Comparison of ENCODE assay signal across 13 cellular contexts in the genomic region with DNA sequence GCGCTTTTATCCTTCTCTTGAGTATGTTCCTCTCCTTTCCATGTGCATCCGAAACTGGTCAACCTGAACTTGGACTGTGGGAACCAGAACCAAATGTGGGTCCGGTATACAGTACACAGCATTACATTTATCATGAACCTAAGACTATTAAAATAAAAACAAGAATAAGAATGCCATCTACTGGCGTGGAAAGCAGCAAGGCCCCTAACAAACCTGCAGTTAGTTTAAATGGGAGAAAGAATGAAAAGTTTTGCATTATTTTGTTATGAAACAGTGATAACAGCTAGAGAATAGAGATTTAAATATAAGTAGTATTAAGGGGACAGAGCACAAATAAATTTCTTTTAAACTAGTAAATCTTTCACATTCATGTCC.
DNase-seq lines count a peak whose midpoint lies in the region; ATAC-seq, FAIRE-seq and TF ChIP-seq lines count a peak whose summit lies in the region.
"Had no signal": no experiment of that assay in that cellular context is flagged by ENCODE, and none has a peak within 500 bp of the region (broad histone marks: within the 10 kb centered on the region; RNA-seq: fewer than 3 reads in every experiment).

No MANE protein-coding gene starts in this region.

- POLR2A ChIA-PET in Panc1 (lab: Charles Lee): no interaction called here

- CTCF ChIA-PET in Panc1 (lab: Charles Lee): no interaction called here

- no peak overlapping the region for H3K4me3 ChIP-seq in Panc1 (ENCODE audit: low read depth in 2 of 2, low read length in 2 of 2)
- H3K4me3 ChIP-seq: suprapubic skin had no signal

- no peaks in the 10 kb centered on the region for H3K27me3 ChIP-seq in Panc1 (ENCODE audit: control insufficient read depth, insufficient read depth, low read length)
- H3K27me3 ChIP-seq: suprapubic skin had no signal

- TF ChIP-seq CTCF in Panc1 (IDR thresholded peaks at IDR 0.05): peak; percentile 28; the same call in 1 of the 2 replicates

- H3K9me3 ChIP-seq in Panc1 (ENCODE audit: control insufficient read depth, insufficient read depth, low read depth, low read length): no peaks in the 10 kb centered on the region
- H3K9me3 ChIP-seq: suprapubic skin had no signal

- no peaks in the 10 kb centered on the region for H3K4me1 ChIP-seq in Panc1 (ENCODE audit: control insufficient read depth, insufficient read depth, low read length)
- H3K4me1 ChIP-seq: suprapubic skin had no signal

- ATAC-seq in GM19035 (IDR thresholded peaks at IDR 0.05; ENCODE audit: unreplicated experiment): peak; percentile 60
- peak; percentile 34 for ATAC-seq in HG03159 (IDR thresholded peaks at IDR 0.05; ENCODE audit: unreplicated experiment)
- no peak for ATAC-seq in Panc1

- H3K27ac ChIP-seq in Panc1 (ENCODE audit: low read length): no peak overlapping the region
- H3K27ac ChIP-seq: suprapubic skin had no signal

- BruUV-seq in Panc1 (replicated peaks; lab: Mats Ljungman, UMichigan): no TSS peak

- no peak for TF ChIP-seq POLR2A in GM12892 (IDR thresholded peaks at IDR 0.05; ENCODE audit: low read depth, low read length)

- no peaks in the 10 kb centered on the region for H3K36me3 ChIP-seq in Panc1 (ENCODE audit: control insufficient read depth, insufficient read depth, low read length)
- H3K36me3 ChIP-seq: suprapubic skin had no signal

- FAIRE-seq in GM12892 (lab: Jason Lieb, UNC): no peak

- intact Hi-C loops in Panc1 (cut with micrococcal nuclease; ENCODE audit: unreplicated experiment): no loop called here

- peak; percentile 19 for DNase-seq in DMS79 (lab: John Stamatoyannopoulos, UW)
- no peak for DNase-seq in Panc1 (ENCODE audit: low read depth, low spot score)
- no peak for DNase-seq in GM12892 (ENCODE audit: insufficient read length)
- no peak for DNase-seq in NCI-H82 (lab: John Stamatoyannopoulos, UW)
- no peak for DNase-seq in activated naive CD4-positive, alpha-beta T cell (lab: John Stamatoyannopoulos, UW)
- no peak for DNase-seq in activated gamma-delta T cell (lab: John Stamatoyannopoulos, UW)
- DNase-seq: activated B cell treated with CpG ODN at 0.5 μM for 24 hours, foreskin fibroblast, HCEC 1CT, NCI-H1436 treated with DMSO at 0.1 percent for 48 hours had no signal

- in situ Hi-C loops in Panc1 (cut with HindIII; ENCODE audit: low pct_unique_long_range_greater_than_20kb, low sequenced_read_pairs): no loop called here
